23 cellular contexts compared by ENCODE assay signal in the genomic region with DNA sequence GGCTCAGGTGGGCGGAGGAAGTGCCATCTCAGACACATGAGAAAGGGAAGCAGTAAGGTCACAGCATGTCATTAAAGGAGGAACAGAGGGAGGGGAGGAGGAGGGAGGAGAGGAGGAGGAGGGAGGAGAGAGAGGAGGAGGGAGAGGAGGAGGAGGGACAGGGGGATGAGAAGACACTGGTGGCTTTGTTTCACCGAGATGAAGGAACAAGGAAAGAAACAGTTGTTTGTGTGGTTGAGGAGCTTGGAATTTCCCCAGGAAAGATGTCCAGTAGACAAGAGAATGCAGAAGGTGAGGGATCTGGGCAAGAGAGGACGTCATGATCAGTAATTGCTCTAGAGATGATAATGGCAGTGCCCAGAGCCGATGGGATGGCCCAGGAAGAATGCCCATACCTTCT.
"Had no signal": no experiment of that assay in that cellular context is flagged by ENCODE, and none has a peak within 500 bp of the region (broad histone marks: within the 10 kb centered on the region; RNA-seq: fewer than 3 reads in every experiment).

No MANE protein-coding gene starts in this region.

- H3K9ac ChIP-seq: parathyroid adenoma had no signal

- H3K9me3 ChIP-seq: lower lobe of right lung, psoas muscle, uterus had no signal

- ATAC-seq: heart right ventricle, left lung, lower lobe of right lung, psoas muscle had no signal

- H3K4me3 ChIP-seq: dorsolateral prefrontal cortex, heart right ventricle, left lung, lower lobe of right lung, psoas muscle, sigmoid colon, skin epidermis, stomach, suprapubic skin, tibial artery, upper lobe of left lung, uterus had no signal

- H3K4me3 Mint-ChIP-seq: naive B cell, nephron had no signal

- H3K4me1 ChIP-seq: heart right ventricle, left lung, lower lobe of right lung, parathyroid adenoma, psoas muscle, sigmoid colon, stomach, tibial artery, upper lobe of left lung, uterus had no signal

- H3K36me3 ChIP-seq: heart right ventricle, left lung, lower lobe of right lung, sigmoid colon, stomach, suprapubic skin, tibial artery, upper lobe of left lung, uterus had no signal

- H3K27me3 ChIP-seq: dorsolateral prefrontal cortex, upper lobe of left lung, uterus had no signal

- H3K79me2 ChIP-seq: parathyroid adenoma had no signal

- H3K4me1 Mint-ChIP-seq: naive B cell, nephron had no signal

- H3K27ac Mint-ChIP-seq: naive B cell, nephron had no signal

- H2AFZ ChIP-seq: parathyroid adenoma had no signal

- H3K36me3 Mint-ChIP-seq: naive B cell had no signal

- H3K27ac ChIP-seq: heart right ventricle, left lung, lower lobe of right lung, parathyroid adenoma, psoas muscle, sigmoid colon, skin epidermis, stomach, suprapubic skin, tibial artery, upper lobe of left lung, uterus had no signal

- DNase-seq: cortex of kidney; dorsolateral prefrontal cortex; effector CD8-positive, alpha-beta T cell; foreskin melanocyte; heart right ventricle; kidney glomerular epithelial cell; lower lobe of right lung; mesenchymal stem cell; naive B cell; psoas muscle; sigmoid colon; stimulated activated CD4-positive, alpha-beta T cell treated with anti-CD3 and anti-CD28 coated beads, Interleukin-2, amount 100 ng/mL, for 24 hours; stimulated activated CD4-positive, alpha-beta T cell treated with anti-CD3 and anti-CD28 coated beads, Interleukin-4, amount 100 ng/mL, for 4 hours; stimulated activated naive CD4-positive, alpha-beta T cell; stomach; tibial artery; upper lobe of left lung; uterus had no signal

- H3K27me3 Mint-ChIP-seq: naive B cell had no signal
